ENCODE assay signal across 1 cellular context in genomic region chr4:6390357-6390756, GRCh38.
TF ChIP-seq lines count a peak whose summit lies in the region.

No MANE protein-coding gene starts in this region.

TF ChIP-seq in GM23338, 12 proteins besides CTCF, POLR2A, EP300 and RAD21 (continued from another document):
- TF ChIP-seq, protein P1, sequence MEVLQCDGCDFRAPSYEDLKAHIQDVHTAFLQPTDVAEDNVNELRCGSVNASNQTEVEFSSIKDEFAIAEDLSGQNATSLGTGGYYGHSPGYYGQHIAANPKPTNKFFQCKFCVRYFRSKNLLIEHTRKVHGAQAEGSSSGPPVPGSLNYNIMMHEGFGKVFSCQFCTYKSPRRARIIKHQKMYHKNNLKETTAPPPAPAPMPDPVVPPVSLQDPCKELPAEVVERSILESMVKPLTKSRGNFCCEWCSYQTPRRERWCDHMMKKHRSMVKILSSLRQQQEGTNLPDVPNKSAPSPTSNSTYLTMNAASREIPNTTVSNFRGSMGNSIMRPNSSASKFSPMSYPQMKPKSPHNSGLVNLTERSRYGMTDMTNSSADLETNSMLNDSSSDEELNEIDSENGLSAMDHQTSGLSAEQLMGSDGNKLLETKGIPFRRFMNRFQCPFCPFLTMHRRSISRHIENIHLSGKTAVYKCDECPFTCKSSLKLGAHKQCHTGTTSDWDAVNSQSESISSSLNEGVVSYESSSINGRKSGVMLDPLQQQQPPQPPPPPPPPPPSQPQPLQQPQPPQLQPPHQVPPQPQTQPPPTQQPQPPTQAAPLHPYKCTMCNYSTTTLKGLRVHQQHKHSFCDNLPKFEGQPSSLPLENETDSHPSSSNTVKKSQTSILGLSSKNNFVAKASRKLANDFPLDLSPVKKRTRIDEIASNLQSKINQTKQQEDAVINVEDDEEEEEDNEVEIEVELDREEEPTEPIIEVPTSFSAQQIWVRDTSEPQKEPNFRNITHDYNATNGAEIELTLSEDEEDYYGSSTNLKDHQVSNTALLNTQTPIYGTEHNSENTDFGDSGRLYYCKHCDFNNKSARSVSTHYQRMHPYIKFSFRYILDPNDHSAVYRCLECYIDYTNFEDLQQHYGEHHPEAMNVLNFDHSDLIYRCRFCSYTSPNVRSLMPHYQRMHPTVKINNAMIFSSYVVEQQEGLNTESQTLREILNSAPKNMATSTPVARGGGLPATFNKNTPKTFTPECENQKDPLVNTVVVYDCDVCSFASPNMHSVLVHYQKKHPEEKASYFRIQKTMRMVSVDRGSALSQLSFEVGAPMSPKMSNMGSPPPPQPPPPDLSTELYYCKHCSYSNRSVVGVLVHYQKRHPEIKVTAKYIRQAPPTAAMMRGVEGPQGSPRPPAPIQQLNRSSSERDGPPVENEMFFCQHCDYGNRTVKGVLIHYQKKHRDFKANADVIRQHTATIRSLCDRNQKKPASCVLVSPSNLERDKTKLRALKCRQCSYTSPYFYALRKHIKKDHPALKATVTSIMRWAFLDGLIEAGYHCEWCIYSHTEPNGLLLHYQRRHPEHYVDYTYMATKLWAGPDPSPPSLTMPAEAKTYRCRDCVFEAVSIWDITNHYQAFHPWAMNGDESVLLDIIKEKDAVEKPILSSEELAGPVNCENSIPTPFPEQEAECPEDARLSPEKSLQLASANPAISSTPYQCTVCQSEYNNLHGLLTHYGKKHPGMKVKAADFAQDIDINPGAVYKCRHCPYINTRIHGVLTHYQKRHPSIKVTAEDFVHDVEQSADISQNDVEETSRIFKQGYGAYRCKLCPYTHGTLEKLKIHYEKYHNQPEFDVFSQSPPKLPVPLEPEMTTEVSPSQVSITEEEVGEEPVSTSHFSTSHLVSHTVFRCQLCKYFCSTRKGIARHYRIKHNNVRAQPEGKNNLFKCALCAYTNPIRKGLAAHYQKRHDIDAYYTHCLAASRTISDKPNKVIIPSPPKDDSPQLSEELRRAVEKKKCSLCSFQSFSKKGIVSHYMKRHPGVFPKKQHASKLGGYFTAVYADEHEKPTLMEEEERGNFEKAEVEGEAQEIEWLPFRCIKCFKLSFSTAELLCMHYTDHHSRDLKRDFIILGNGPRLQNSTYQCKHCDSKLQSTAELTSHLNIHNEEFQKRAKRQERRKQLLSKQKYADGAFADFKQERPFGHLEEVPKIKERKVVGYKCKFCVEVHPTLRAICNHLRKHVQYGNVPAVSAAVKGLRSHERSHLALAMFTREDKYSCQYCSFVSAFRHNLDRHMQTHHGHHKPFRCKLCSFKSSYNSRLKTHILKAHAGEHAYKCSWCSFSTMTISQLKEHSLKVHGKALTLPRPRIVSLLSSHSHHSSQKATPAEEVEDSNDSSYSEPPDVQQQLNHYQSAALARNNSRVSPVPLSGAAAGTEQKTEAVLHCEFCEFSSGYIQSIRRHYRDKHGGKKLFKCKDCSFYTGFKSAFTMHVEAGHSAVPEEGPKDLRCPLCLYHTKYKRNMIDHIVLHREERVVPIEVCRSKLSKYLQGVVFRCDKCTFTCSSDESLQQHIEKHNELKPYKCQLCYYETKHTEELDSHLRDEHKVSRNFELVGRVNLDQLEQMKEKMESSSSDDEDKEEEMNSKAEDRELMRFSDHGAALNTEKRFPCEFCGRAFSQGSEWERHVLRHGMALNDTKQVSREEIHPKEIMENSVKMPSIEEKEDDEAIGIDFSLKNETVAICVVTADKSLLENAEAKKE (CRISPR knock-in tag; IDR thresholded peaks at IDR 0.05), result no peak
- TF ChIP-seq JUNB (IDR thresholded peaks at IDR 0.05; ENCODE audit: unreplicated experiment) (no peak), ZNF114 (CRISPR knock-in tag; IDR thresholded peaks at IDR 0.05) (no peak), ETS1 (IDR thresholded peaks at IDR 0.05) (no peak), EZH2phosphoT487 (IDR thresholded peaks at IDR 0.05; ENCODE audit: unreplicated experiment) (no peak), STAT1 (IDR thresholded peaks at IDR 0.05; ENCODE audit: unreplicated experiment) (no peak), ZNF331 (CRISPR knock-in tag; IDR thresholded peaks at IDR 0.05; ENCODE audit: low read depth) (no peak), NANOG (IDR thresholded peaks at IDR 0.05; ENCODE audit: borderline replicate concordance) (no peak), CREB1 (CRISPR knock-in tag; IDR thresholded peaks at IDR 0.05; ENCODE audit: low read depth) (no peak)
